In the genomic region with DNA sequence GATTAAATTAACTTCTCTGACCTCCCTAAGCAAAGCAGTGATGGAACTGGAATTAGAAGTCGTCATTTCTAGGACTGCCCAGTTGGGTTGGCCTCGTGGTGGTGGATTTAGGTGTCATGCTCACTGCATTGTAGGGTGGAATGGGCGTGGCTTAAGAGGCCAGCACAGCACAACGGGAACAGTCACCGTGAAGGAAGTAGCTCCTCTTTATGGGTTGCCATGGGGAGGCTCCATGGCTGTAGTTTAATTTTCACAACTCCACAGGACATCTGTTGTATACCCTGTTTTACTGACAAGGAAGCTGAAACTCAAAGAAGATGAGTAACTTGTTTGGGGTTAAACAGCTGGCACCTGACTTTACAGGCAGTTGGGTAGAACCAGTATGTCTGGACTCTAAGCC, we compare ENCODE assay signal across 8 cellular contexts.
DNase-seq lines count a peak whose midpoint lies in the region; ATAC-seq, FAIRE-seq and TF ChIP-seq lines count a peak whose summit lies in the region.

No MANE protein-coding gene starts in this region.

- DNase-seq in GM12891 (ENCODE audit: insufficient read length, low spot score) (no peak), NAMALWA (ENCODE audit: low spot score) (peak; percentile 61), DMS79 (lab: John Stamatoyannopoulos, UW) (no peak), A673 (ENCODE audit: low spot score) (no peak), coronary artery (ENCODE audit: low spot score) (no peak)
- peak in 1 of 2 donors; percentile 63 for DNase-seq in activated naive CD4-positive, alpha-beta T cell treated with anti-CD3 and anti-CD28 coated beads, Interleukin-2, amount 50 U/mL, for 72 hours (ENCODE audit: low spot score in 2 of 2)
- DNase-seq in stimulated activated CD4-positive, alpha-beta T cell treated with anti-CD3 and anti-CD28 coated beads, Interleukin-15, amount 100 ng/mL, for 24 hours: peak; percentile 81

- intact Hi-C loops in A673 (cut with micrococcal nuclease; ENCODE audit: unreplicated experiment): no loop called here

- no peak overlapping the region for H3K4me3 ChIP-seq in A673 (ENCODE audit: low read depth, low read length, poor library complexity, severe bottlenecking)
- H3K4me3 ChIP-seq in coronary artery: no peak overlapping the region

- no peaks in the 10 kb centered on the region for H3K36me3 ChIP-seq in A673 (ENCODE audit: insufficient read depth, low read length, poor library complexity, severe bottlenecking)

- no peaks in the 10 kb centered on the region for H3K9me3 Mint-ChIP-seq in activated naive CD4-positive, alpha-beta T cell treated with anti-CD3 and anti-CD28 coated beads, Interleukin-2, amount 50 U/mL, for 72 hours

- POLR2A ChIA-PET in A673 (lab: Charles Lee; ENCODE audit: low non-redundant PET): no interaction called here

- TF ChIP-seq POLR2A in GM12891 (IDR thresholded peaks at IDR 0.05; ENCODE audit: low read depth, low read length): no peak

- peaks cover 23 to 64% of the 10 kb centered on the region in 2 donors for H3K36me3 Mint-ChIP-seq in activated naive CD4-positive, alpha-beta T cell treated with anti-CD3 and anti-CD28 coated beads, Interleukin-2, amount 50 U/mL, for 72 hours

- no peaks in the 10 kb centered on the region for H3K4me1 ChIP-seq in A673 (ENCODE audit: insufficient read depth, low read length, poor library complexity, severe bottlenecking)

- ATAC-seq in GM21825 (IDR thresholded peaks at IDR 0.05; ENCODE audit: unreplicated experiment): peak; percentile 55
- ATAC-seq in activated naive CD4-positive, alpha-beta T cell treated with anti-CD3 and anti-CD28 coated beads, Interleukin-2, amount 50 U/mL, for 72 hours: peak; percentile 83 to 86

- H3K27ac ChIP-seq in A673 (ENCODE audit: low read depth, low read length, poor library complexity, severe bottlenecking) (no peak overlapping the region), coronary artery (no peak overlapping the region)

- no peaks in the 10 kb centered on the region for H3K9me3 ChIP-seq in A673 (ENCODE audit: low read depth, low read length, poor library complexity, severe bottlenecking)

- BruUV-seq in A673 (replicated peaks; lab: Mats Ljungman, UMichigan): no TSS peak

- H3K27me3 ChIP-seq in A673 (replicated peaks; ENCODE audit: insufficient read depth, low read depth, low read length, poor library complexity): peaks cover 63% of the 10 kb centered on the region

- H3K27ac Mint-ChIP-seq in activated naive CD4-positive, alpha-beta T cell treated with anti-CD3 and anti-CD28 coated beads, Interleukin-2, amount 50 U/mL, for 72 hours: peak overlapping the region; percentile 93 to 98

- CTCF ChIA-PET in A673 (lab: Charles Lee): no interaction called here

- peak; percentile 91 for FAIRE-seq in GM12891 (lab: Jason Lieb, UNC)

- no peak for TF ChIP-seq CTCF in A673 (conservative IDR thresholded peaks at IDR 0.05; ENCODE audit: low read depth, low read length)
- TF ChIP-seq CTCF in coronary artery (IDR thresholded peaks at IDR 0.05): no peak

TF ChIP-seq in GM12891, 5 proteins besides CTCF, POLR2A, EP300 and RAD21:
- no peak for TF ChIP-seq PAX5 (IDR thresholded peaks at IDR 0.05; ENCODE audit: insufficient read depth, low read length, severe bottlenecking)
- TF ChIP-seq POU2F2 (IDR thresholded peaks at IDR 0.05; ENCODE audit: low read depth, low read length): no peak
- TF ChIP-seq TAF1 (IDR thresholded peaks at IDR 0.05; ENCODE audit: low read depth, low read length): no peak
- no peak for TF ChIP-seq POLR2AphosphoS5 (IDR thresholded peaks at IDR 0.05; ENCODE audit: low read depth, low read length)
- no peak for TF ChIP-seq SPI1 (IDR thresholded peaks at IDR 0.05; ENCODE audit: low read depth, low read length)

Comparison
In these comparisons a context has a peak if more than half of its experiments do, and no peak if none do; other contexts are left out.
1. DNase-seq: peak in NAMALWA (single experiment) and stimulated activated CD4-positive, alpha-beta T cell treated with anti-CD3 and anti-CD28 coated beads, Interleukin-15, amount 100 ng/mL, for 24 hours (single experiment); none in GM12891 (single experiment), DMS79 (single experiment), A673 (single experiment) and coronary artery (single experiment).